16 cellular contexts compared by ENCODE assay signal in the genomic region with DNA sequence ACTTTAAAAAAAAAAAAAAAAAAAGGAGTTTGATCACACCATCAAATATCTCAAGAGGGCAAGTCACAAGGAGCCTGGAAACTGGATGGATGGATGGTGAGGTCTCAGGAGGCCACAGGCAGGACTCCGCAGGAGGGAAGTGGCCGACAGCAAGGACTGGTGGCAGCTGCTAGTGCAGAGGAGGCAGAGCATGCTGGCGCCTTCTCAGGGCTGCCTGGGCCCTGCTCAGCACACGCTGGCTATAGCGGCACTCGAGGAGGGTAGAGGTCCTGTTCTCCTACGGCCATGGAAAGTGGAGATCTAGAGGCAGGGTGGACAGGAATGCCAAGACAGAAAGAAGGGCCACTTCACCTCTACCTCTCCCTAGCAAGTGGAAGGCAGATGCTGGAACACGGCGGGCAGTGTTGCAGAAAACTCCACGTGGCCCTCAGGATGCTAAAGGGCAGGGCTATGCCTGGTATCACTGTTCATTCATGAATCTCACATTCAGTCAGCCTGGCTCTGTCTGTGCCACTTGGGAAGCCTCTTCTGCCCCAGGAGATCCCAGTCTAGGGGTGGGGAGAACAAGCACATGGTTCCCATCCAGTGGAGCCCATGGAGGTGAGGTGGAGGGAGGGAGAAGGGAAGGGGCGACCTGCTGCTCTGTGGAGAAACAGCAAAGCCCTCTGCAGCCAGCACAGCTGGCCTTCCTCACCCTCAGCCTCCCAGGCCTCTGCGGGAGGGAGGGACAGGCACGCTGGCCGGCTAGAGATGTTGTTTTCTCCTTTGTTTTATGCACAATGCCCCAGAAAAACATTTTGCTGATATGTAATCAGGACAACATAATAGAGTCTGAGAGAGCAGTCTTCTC.
DNase-seq lines count a peak whose midpoint lies in the region; ATAC-seq and TF ChIP-seq lines count a peak whose summit lies in the region.
"Had no signal": no experiment of that assay in that cellular context is flagged by ENCODE, and none has a peak within 500 bp of the region (broad histone marks: within the 10 kb centered on the region; RNA-seq: fewer than 3 reads in every experiment).

No MANE protein-coding gene starts in this region.

- peaks cover 45% of the 10 kb centered on the region for H3K36me3 ChIP-seq in CD4-positive, CD25-positive, alpha-beta regulatory T cell (ENCODE audit: control insufficient read depth, insufficient read depth, low read length)
- no peaks in the 10 kb centered on the region for H3K36me3 ChIP-seq in GM23338 (ENCODE audit: insufficient read depth)
- H3K36me3 ChIP-seq in endodermal cell (ENCODE audit: control insufficient read depth, insufficient read depth, low read length) = no peaks in the 10 kb centered on the region
- H3K36me3 ChIP-seq: BE2C had no signal

- no peak overlapping the region for H3K4me2 ChIP-seq in GM23338

- H3F3A ChIP-seq in GM23338 (replicated peaks; ENCODE audit: low read depth) = no peaks in the 10 kb centered on the region

- peak overlapping the region; percentile 85 to 89 (median 87) for H3K27ac Mint-ChIP-seq in CD4-positive, CD25-positive, alpha-beta regulatory T cell
- H3K27ac Mint-ChIP-seq in GM23338 (no peak overlapping the region; the same call in 1 of the 2 replicates), endodermal cell (no peak overlapping the region)
- H3K27ac Mint-ChIP-seq in natural killer cell treated with Interleukin-12 subunit alpha and Interleukin-12 subunit beta and Interleukin-15 and Interleukin-18, amount 100 ng/mL, for 72 hours = peak overlapping the region; percentile 42 to 83

- no peaks in the 10 kb centered on the region for H3K27me3 ChIP-seq in CD4-positive, CD25-positive, alpha-beta regulatory T cell (ENCODE audit: control insufficient read depth, insufficient read depth, low read length)
- no peaks in the 10 kb centered on the region for H3K27me3 ChIP-seq in GM23338 (ENCODE audit: insufficient read depth)
- H3K27me3 ChIP-seq in endodermal cell (ENCODE audit: control insufficient read depth, insufficient read depth, low read length, poor library complexity, severe bottlenecking) = no peaks in the 10 kb centered on the region
- H3K27me3 ChIP-seq: BE2C, tibial nerve had no signal

- DNase-seq in CD4-positive, CD25-positive, alpha-beta regulatory T cell = no peak
- DNase-seq in GM23338 (ENCODE audit: low spot score) (no peak), endodermal cell (peak; percentile 24), NCI-H446 treated with DMSO at 0.1 percent for 48 hours (lab: John Stamatoyannopoulos, UW) (no peak), epidermal melanocyte (ENCODE audit: insufficient read length, low spot score) (no peak), left colon (no peak), AML-193 (lab: John Stamatoyannopoulos, UW) (no peak)
- no peak for DNase-seq in natural killer cell treated with Interleukin-12 subunit alpha and Interleukin-12 subunit beta and Interleukin-15 and Interleukin-18, amount 100 ng/mL, for 72 hours (ENCODE audit: low spot score)
- DNase-seq: amygdala, BE2C, EL, NCI-H1417, NCI-H2227 treated with DMSO at 0.1 percent for 48 hours, SIG-M5 had no signal

- H2AFZ ChIP-seq in GM23338 = no peak overlapping the region

- peaks cover 55% of the 10 kb centered on the region for H3K36me3 Mint-ChIP-seq in CD4-positive, CD25-positive, alpha-beta regulatory T cell
- H3K36me3 Mint-ChIP-seq in GM23338 (ENCODE audit: low read depth) (peaks cover 38% of the 10 kb centered on the region), endodermal cell (ENCODE audit: low read depth) (peaks cover 46% of the 10 kb centered on the region)
- peaks cover 29% of the 10 kb centered on the region for H3K36me3 Mint-ChIP-seq in natural killer cell treated with Interleukin-12 subunit alpha and Interleukin-12 subunit beta and Interleukin-15 and Interleukin-18, amount 100 ng/mL, for 72 hours

- no peaks in the 10 kb centered on the region for H3K9me2 ChIP-seq in GM23338 (ENCODE audit: insufficient read depth)

- no peaks in the 10 kb centered on the region for H4K20me1 ChIP-seq in GM23338 (replicated peaks; ENCODE audit: insufficient read depth)

- peaks cover 19 to 87% (median 66%) of the 10 kb centered on the region in 4 donors for H3K4me1 Mint-ChIP-seq in CD4-positive, CD25-positive, alpha-beta regulatory T cell
- no peaks in the 10 kb centered on the region; the same call in 1 of the 3 replicates for H3K4me1 Mint-ChIP-seq in GM23338
- H3K4me1 Mint-ChIP-seq in endodermal cell = no peaks in the 10 kb centered on the region
- H3K4me1 Mint-ChIP-seq in natural killer cell treated with Interleukin-12 subunit alpha and Interleukin-12 subunit beta and Interleukin-15 and Interleukin-18, amount 100 ng/mL, for 72 hours (ENCODE audit: low read depth in 2 of 2) = peaks cover 54 to 58% of the 10 kb centered on the region in 2 donors

- no peak overlapping the region for H3K27ac ChIP-seq in CD4-positive, CD25-positive, alpha-beta regulatory T cell (ENCODE audit: insufficient read depth, low read length, poor library complexity, severe bottlenecking)
- no peak overlapping the region for H3K27ac ChIP-seq in GM23338 (ENCODE audit: low read depth)
- peak overlapping the region; percentile 34 for H3K27ac ChIP-seq in endodermal cell (ENCODE audit: low read depth, low read length)

- TF ChIP-seq CTCF in GM23338 (conservative IDR thresholded peaks at IDR 0.05; ENCODE audit: low read depth in 2 of 2) (no peak), endodermal cell (conservative IDR thresholded peaks at IDR 0.05) (no peak)

- peaks cover 0 to 5% (median 2%) of the 10 kb centered on the region in 7 donors for H3K9me3 Mint-ChIP-seq in CD4-positive, CD25-positive, alpha-beta regulatory T cell
- peaks cover 10% of the 10 kb centered on the region for H3K9me3 Mint-ChIP-seq in GM23338
- H3K9me3 Mint-ChIP-seq in endodermal cell = peaks cover 21% of the 10 kb centered on the region
- peaks cover 8% of the 10 kb centered on the region for H3K9me3 Mint-ChIP-seq in natural killer cell treated with Interleukin-12 subunit alpha and Interleukin-12 subunit beta and Interleukin-15 and Interleukin-18, amount 100 ng/mL, for 72 hours

- no peaks in the 10 kb centered on the region for H3K79me2 ChIP-seq in GM23338 (replicated peaks; ENCODE audit: insufficient read depth)

- H3K4me3 Mint-ChIP-seq in CD4-positive, CD25-positive, alpha-beta regulatory T cell = peak overlapping the region in 1 of 4 donors; percentile 30
- H3K4me3 Mint-ChIP-seq in GM23338 = no peak overlapping the region
- no peak overlapping the region for H3K4me3 Mint-ChIP-seq in endodermal cell
- H3K4me3 Mint-ChIP-seq in natural killer cell treated with Interleukin-12 subunit alpha and Interleukin-12 subunit beta and Interleukin-15 and Interleukin-18, amount 100 ng/mL, for 72 hours = no peak overlapping the region

- H3K9me3 ChIP-seq in CD4-positive, CD25-positive, alpha-beta regulatory T cell (ENCODE audit: control insufficient read depth in 2 of 2, low read length in 2 of 2) = peaks cover 7 to 9% of the 10 kb centered on the region in 2 experiments
- H3K9me3 ChIP-seq in endodermal cell (ENCODE audit: control insufficient read depth, low read length) = peaks cover 19% of the 10 kb centered on the region
- H3K9me3 ChIP-seq: BE2C had no signal

- ATAC-seq in CD4-positive, CD25-positive, alpha-beta regulatory T cell (ENCODE audit: low read depth in 2 of 2) = no peak
- ATAC-seq in GM23338 (peak; percentile 59), left colon (no peak)
- no peak for ATAC-seq in natural killer cell treated with Interleukin-12 subunit alpha and Interleukin-12 subunit beta and Interleukin-15 and Interleukin-18, amount 100 ng/mL, for 72 hours
- ATAC-seq: HCT116 had no signal

- H3K4me1 ChIP-seq in CD4-positive, CD25-positive, alpha-beta regulatory T cell (ENCODE audit: control insufficient read depth, insufficient read depth, low read length, poor library complexity, severe bottlenecking) = peaks cover 27% of the 10 kb centered on the region
- H3K4me1 ChIP-seq in GM23338 (ENCODE audit: insufficient read depth) = 0 out of 2 replicates have a peak, but pooled peaks cover 6% of the 10 kb centered on the region
- no peaks in the 10 kb centered on the region for H3K4me1 ChIP-seq in endodermal cell (ENCODE audit: control insufficient read depth, insufficient read depth, low read length)
- H3K4me1 ChIP-seq: BE2C had no signal

- no peak overlapping the region for H3K4me3 ChIP-seq in CD4-positive, CD25-positive, alpha-beta regulatory T cell (ENCODE audit: low read depth, low read length)
- H3K4me3 ChIP-seq in GM23338 (no peak overlapping the region), endodermal cell (ENCODE audit: low read length) (no peak overlapping the region)
- H3K4me3 ChIP-seq: tibial nerve had no signal

- 75 to 88% methylated on average over 6 to 14 of the region's 14 CpGs for WGBS in endodermal cell (ENCODE audit: insufficient coverage in 1 of 2, insufficient read length in 1 of 2), 2 experiments

- H3K9ac ChIP-seq in endodermal cell (ENCODE audit: extremely low read depth, low read length, poor library complexity, severe bottlenecking) = no peak overlapping the region

- intact Hi-C loops in left colon (cut with DNase I, micrococcal nuclease) = no loop called here

- no peaks in the 10 kb centered on the region for H3K27me3 Mint-ChIP-seq in CD4-positive, CD25-positive, alpha-beta regulatory T cell
- H3K27me3 Mint-ChIP-seq in GM23338 (ENCODE audit: insufficient read depth, low read depth, poor library complexity) (peaks cover 8% of the 10 kb centered on the region), endodermal cell (ENCODE audit: insufficient read depth) (no peaks in the 10 kb centered on the region)
- no peaks in the 10 kb centered on the region for H3K27me3 Mint-ChIP-seq in natural killer cell treated with Interleukin-12 subunit alpha and Interleukin-12 subunit beta and Interleukin-15 and Interleukin-18, amount 100 ng/mL, for 72 hours

TF ChIP-seq in GM23338, 12 proteins besides CTCF, POLR2A, EP300 and RAD21 (continues in another document):
- TF ChIP-seq CREB1 (CRISPR knock-in tag; IDR thresholded peaks at IDR 0.05; ENCODE audit: low read depth) = no peak

Comparison
In these comparisons a context has a peak if more than half of its experiments do, and no peak if none do; other contexts are left out.
1. H3K27ac Mint-ChIP-seq: peak in CD4-positive, CD25-positive, alpha-beta regulatory T cell (3 of 3) and natural killer cell treated with Interleukin-12 subunit alpha and Interleukin-12 subunit beta and Interleukin-15 and Interleukin-18, amount 100 ng/mL, for 72 hours (2 of 2); none in GM23338 (single experiment) and endodermal cell (single experiment).